Comparison of ENCODE assay signal across 16 cellular contexts in genomic region chr17:76940738-76941350, GRCh38.
DNase-seq lines count a peak whose midpoint lies in the region; ATAC-seq, FAIRE-seq and TF ChIP-seq lines count a peak whose summit lies in the region.
"Had no signal": no experiment of that assay in that cellular context is flagged by ENCODE, and none has a peak within 500 bp of the region (broad histone marks: within the 10 kb centered on the region; RNA-seq: fewer than 3 reads in every experiment).

No MANE protein-coding gene starts in this region.

- no peak overlapping the region for H3K27ac ChIP-seq in VCaP
- H3K27ac ChIP-seq in lower lobe of right lung = no peak overlapping the region
- H3K27ac ChIP-seq: adrenal gland had no signal

- peak; percentile 9 for FAIRE-seq in HTR-8/SVneo (lab: Jason Lieb, UNC)
- FAIRE-seq: endometrium, H54 had no signal

- no peaks in the 10 kb centered on the region for H3K36me3 ChIP-seq in lower lobe of right lung
- H3K36me3 ChIP-seq: adrenal gland had no signal

- ATAC-seq in activated CD4-positive, alpha-beta T cell treated with anti-CD3 and anti-CD28 coated beads for 36 hours = no peak
- no peak for ATAC-seq in lower lobe of right lung

- intact Hi-C loops in activated CD4-positive, alpha-beta T cell treated with anti-CD3 and anti-CD28 coated beads for 36 hours (cut with DNase I, micrococcal nuclease) = no loop called here
- intact Hi-C loops in lower lobe of right lung (cut with DNase I) = no loop called here

- no peaks in the 10 kb centered on the region for H3K36me3 Mint-ChIP-seq in activated CD4-positive, alpha-beta T cell treated with anti-CD3 and anti-CD28 coated beads for 36 hours (ENCODE audit: low read depth)
- no peaks in the 10 kb centered on the region for H3K36me3 Mint-ChIP-seq in activated CD4-positive, alpha-beta T cell treated with anti-CD3 and anti-CD28 coated beads, Interleukin-2, amount 10 ng/mL, durations not matched to agents 7 days and 5 days (ENCODE audit: low read depth)
- no peaks in the 10 kb centered on the region for H3K36me3 Mint-ChIP-seq in T-helper 2 cell treated with Interferon-gamma antibody and Interleukin-4, amounts not matched to agents 5 μg/mL and 100 μg/mL, for 36 hours (ENCODE audit: low read depth)

- H3K4me3 ChIP-seq in lower lobe of right lung = no peak overlapping the region
- H3K4me3 ChIP-seq: adrenal gland had no signal

- no peaks in the 10 kb centered on the region for H3K9me3 Mint-ChIP-seq in activated CD4-positive, alpha-beta T cell treated with anti-CD3 and anti-CD28 coated beads for 36 hours (ENCODE audit: low read depth)
- H3K9me3 Mint-ChIP-seq in activated CD4-positive, alpha-beta T cell treated with anti-CD3 and anti-CD28 coated beads, Interleukin-2, amount 10 ng/mL, durations not matched to agents 7 days and 5 days = no peaks in the 10 kb centered on the region
- H3K9me3 Mint-ChIP-seq in T-helper 2 cell treated with Interferon-gamma antibody and Interleukin-4, amounts not matched to agents 5 μg/mL and 100 μg/mL, for 36 hours = no peaks in the 10 kb centered on the region

- no peaks in the 10 kb centered on the region for H3K27me3 Mint-ChIP-seq in activated CD4-positive, alpha-beta T cell treated with anti-CD3 and anti-CD28 coated beads for 36 hours
- no peaks in the 10 kb centered on the region for H3K27me3 Mint-ChIP-seq in activated CD4-positive, alpha-beta T cell treated with anti-CD3 and anti-CD28 coated beads, Interleukin-2, amount 10 ng/mL, durations not matched to agents 7 days and 5 days
- peaks cover 9% of the 10 kb centered on the region for H3K27me3 Mint-ChIP-seq in T-helper 2 cell treated with Interferon-gamma antibody and Interleukin-4, amounts not matched to agents 5 μg/mL and 100 μg/mL, for 36 hours (ENCODE audit: low read depth)

- H3K4me3 Mint-ChIP-seq in activated CD4-positive, alpha-beta T cell treated with anti-CD3 and anti-CD28 coated beads for 36 hours = no peak overlapping the region
- no peak overlapping the region for H3K4me3 Mint-ChIP-seq in activated CD4-positive, alpha-beta T cell treated with anti-CD3 and anti-CD28 coated beads, Interleukin-2, amount 10 ng/mL, durations not matched to agents 7 days and 5 days
- no peak overlapping the region for H3K4me3 Mint-ChIP-seq in T-helper 2 cell treated with Interferon-gamma antibody and Interleukin-4, amounts not matched to agents 5 μg/mL and 100 μg/mL, for 36 hours

- H3K27me3 ChIP-seq in lower lobe of right lung (ENCODE audit: low read depth) = no peaks in the 10 kb centered on the region
- H3K27me3 ChIP-seq: adrenal gland had no signal

- no peaks in the 10 kb centered on the region for H3K4me1 Mint-ChIP-seq in activated CD4-positive, alpha-beta T cell treated with anti-CD3 and anti-CD28 coated beads for 36 hours
- H3K4me1 Mint-ChIP-seq in activated CD4-positive, alpha-beta T cell treated with anti-CD3 and anti-CD28 coated beads, Interleukin-2, amount 10 ng/mL, durations not matched to agents 7 days and 5 days = no peaks in the 10 kb centered on the region
- no peaks in the 10 kb centered on the region for H3K4me1 Mint-ChIP-seq in T-helper 2 cell treated with Interferon-gamma antibody and Interleukin-4, amounts not matched to agents 5 μg/mL and 100 μg/mL, for 36 hours (ENCODE audit: low read depth)

- H3K27ac Mint-ChIP-seq in activated CD4-positive, alpha-beta T cell treated with anti-CD3 and anti-CD28 coated beads for 36 hours = no peak overlapping the region
- H3K27ac Mint-ChIP-seq in activated CD4-positive, alpha-beta T cell treated with anti-CD3 and anti-CD28 coated beads, Interleukin-2, amount 10 ng/mL, durations not matched to agents 7 days and 5 days = no peak overlapping the region
- no peak overlapping the region for H3K27ac Mint-ChIP-seq in T-helper 2 cell treated with Interferon-gamma antibody and Interleukin-4, amounts not matched to agents 5 μg/mL and 100 μg/mL, for 36 hours

- peak; percentile 35 for DNase-seq in activated CD4-positive, alpha-beta T cell treated with anti-CD3 and anti-CD28 coated beads for 36 hours
- no peak for DNase-seq in activated CD4-positive, alpha-beta T cell treated with anti-CD3 and anti-CD28 coated beads, Interleukin-2, amount 10 ng/mL, durations not matched to agents 7 days and 5 days
- DNase-seq in HTR-8/SVneo (ENCODE audit: insufficient read length, low spot score) = no peak
- DNase-seq in iPS-NIHi7 (ENCODE audit: extremely low spot score) = peak; percentile 77
- no peak for DNase-seq in T-helper 2 cell treated with Interferon-gamma antibody and Interleukin-4, amounts not matched to agents 5 μg/mL and 100 μg/mL, for 36 hours (ENCODE audit: low spot score)
- DNase-seq in CD1c-positive myeloid dendritic cell (ENCODE audit: extremely low spot score) = no peak
- DNase-seq in lower lobe of right lung = no peak
- DNase-seq: adrenal gland; GF-D8; hippocampal formation; NCI-H446; posterior cingulate gyrus; stimulated activated CD4-positive, alpha-beta T cell treated with anti-CD3 and anti-CD28 coated beads, Interleukin-4, amount 100 ng/mL, for 4 hours had no signal

- TF ChIP-seq CTCF in VCaP (conservative IDR thresholded peaks at IDR 0.05) (peak; percentile 46; the same call in 1 of the 2 replicates), lower lobe of right lung (IDR thresholded peaks at IDR 0.05) (no peak)

- H3K9me3 ChIP-seq in lower lobe of right lung = no peaks in the 10 kb centered on the region
- H3K9me3 ChIP-seq: adrenal gland had no signal

- POLR2A ChIA-PET in activated CD4-positive, alpha-beta T cell treated with anti-CD3 and anti-CD28 coated beads for 36 hours (lab: Charles Lee) = no interaction called here
- POLR2A ChIA-PET in activated CD4-positive, alpha-beta T cell treated with anti-CD3 and anti-CD28 coated beads, Interleukin-2, amount 10 ng/mL, durations not matched to agents 7 days and 5 days (lab: Charles Lee) = interaction anchor here (0.6 kb wide), 1 partner anchor 158 kb away, joined by 3 read pairs; no protein-coding TSS in a partner anchor

- no peaks in the 10 kb centered on the region for H3K4me1 ChIP-seq in lower lobe of right lung
- H3K4me1 ChIP-seq: adrenal gland had no signal

- CTCF ChIA-PET in activated CD4-positive, alpha-beta T cell treated with anti-CD3 and anti-CD28 coated beads for 36 hours (lab: Charles Lee) = interaction anchor here (0.8 kb wide), 1 partner anchor 126 kb away, joined by 3 read pairs; no protein-coding TSS in a partner anchor
- CTCF ChIA-PET in activated CD4-positive, alpha-beta T cell treated with anti-CD3 and anti-CD28 coated beads, Interleukin-2, amount 10 ng/mL, durations not matched to agents 7 days and 5 days (lab: Charles Lee) = no interaction called here

Comparison
In these comparisons a context has a peak if more than half of its experiments do, and no peak if none do; other contexts are left out.
1. DNase-seq: peak in activated CD4-positive, alpha-beta T cell treated with anti-CD3 and anti-CD28 coated beads for 36 hours (single experiment) and iPS-NIHi7 (single experiment); none in activated CD4-positive, alpha-beta T cell treated with anti-CD3 and anti-CD28 coated beads, Interleukin-2, amount 10 ng/mL, durations not matched to agents 7 days and 5 days (single experiment), HTR-8/SVneo (single experiment), T-helper 2 cell treated with Interferon-gamma antibody and Interleukin-4, amounts not matched to agents 5 μg/mL and 100 μg/mL, for 36 hours (single experiment), CD1c-positive myeloid dendritic cell (single experiment) and lower lobe of right lung (single experiment).